Comparison of ENCODE assay signal across 32 cellular contexts in the genomic region with DNA sequence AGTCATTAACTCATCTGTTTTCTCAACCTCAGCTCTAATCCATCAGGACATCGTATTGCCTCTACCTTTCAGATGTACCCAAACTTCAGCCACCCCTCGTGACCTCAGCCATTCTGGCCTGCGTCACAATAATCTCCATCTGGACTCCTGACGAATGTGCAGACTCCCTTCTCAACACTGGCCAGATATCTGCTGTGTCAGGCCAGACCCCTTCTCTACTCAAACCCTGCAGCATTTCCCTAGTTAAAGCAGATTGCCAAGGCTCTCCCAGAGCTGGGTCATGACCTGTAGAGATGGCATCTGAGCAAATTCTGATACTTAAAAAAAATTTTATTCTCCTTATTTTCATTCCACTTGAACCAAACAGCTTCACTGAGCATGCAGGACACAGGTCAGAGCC.
"Had no signal": no experiment of that assay in that cellular context is flagged by ENCODE, and none has a peak within 500 bp of the region (broad histone marks: within the 10 kb centered on the region; RNA-seq: fewer than 3 reads in every experiment).

No MANE protein-coding gene starts in this region.

- H3K36me3 ChIP-seq: ascending aorta, breast epithelium, cardiac muscle cell, colonic mucosa, gastrocnemius medialis, heart left ventricle had no signal

- DNase-seq: activated CD4-positive, alpha-beta memory T cell treated with anti-CD3 and anti-CD28 coated beads for 36 hours; activated CD4-positive, alpha-beta T cell treated with anti-CD3 and anti-CD28 coated beads, Interleukin-2, amount 10 ng/mL, durations not matched to agents 24 days and 14 days; activated CD8-positive, alpha-beta memory T cell treated with anti-CD3 and anti-CD28 coated beads, Interleukin-2, amount 10 ng/mL, durations not matched to agents 7 days and 5 days; activated CD8-positive, alpha-beta memory T cell treated with anti-CD3 and anti-CD28 coated beads, Interleukin-2, amount 50 U/mL, for 4 hours; activated CD8-positive, alpha-beta T cell treated with anti-CD3 and anti-CD28 coated beads, Interleukin-2, amount 10 ng/mL, durations not matched to agents 7 days and 5 days; activated effector memory CD4-positive, alpha-beta T cell treated with anti-CD3 and anti-CD28 coated beads, Interleukin-2, amount 50 U/mL, for 16 hours; activated naive CD4-positive, alpha-beta T cell treated with anti-CD3 and anti-CD28 coated beads for 36 hours; activated naive CD8-positive, alpha-beta T cell treated with anti-CD3 and anti-CD28 coated beads, Interleukin-2, amount 10 ng/mL, durations not matched to agents 7 days and 5 days; activated T-cell treated with anti-CD3 and anti-CD28 coated beads, Interleukin-2, amount 50 U/mL, for 1 hour; activated T-cell treated with anti-CD3 and anti-CD28 coated beads, Interleukin-2, amount 50 U/mL, for 48 hours; central memory CD4-positive, alpha-beta T cell; cerebellar nuclear complex; colonic mucosa; effector memory CD4-positive, alpha-beta T cell; endodermal cell; foreskin keratinocyte; gastrocnemius medialis; glutamatergic neuron; heart left ventricle; T-helper 1 cell; T-helper 17 cell; T1000 had no signal

- H3K9me3 ChIP-seq: ascending aorta, breast epithelium, colonic mucosa, gastrocnemius medialis had no signal

- ATAC-seq: activated CD8-positive, alpha-beta memory T cell treated with anti-CD3 and anti-CD28 coated beads, Interleukin-2, amount 10 ng/mL, durations not matched to agents 7 days and 5 days; activated CD8-positive, alpha-beta T cell treated with anti-CD3 and anti-CD28 coated beads, Interleukin-2, amount 10 ng/mL, durations not matched to agents 7 days and 5 days; activated naive CD4-positive, alpha-beta T cell treated with anti-CD3 and anti-CD28 coated beads, Interleukin-2, amount 50 U/mL, for 72 hours; esophagus mucosa; foreskin keratinocyte; gastrocnemius medialis; heart left ventricle; T-helper 17 cell; WTC11 had no signal

- H3K4me1 Mint-ChIP-seq: activated CD4-positive, alpha-beta T cell treated with anti-CD3 and anti-CD28 coated beads, Interleukin-2, amount 10 ng/mL, durations not matched to agents 24 days and 14 days; activated CD8-positive, alpha-beta memory T cell treated with anti-CD3 and anti-CD28 coated beads, Interleukin-2, amount 10 ng/mL, durations not matched to agents 7 days and 5 days had no signal

- H3K27me3 ChIP-seq: ascending aorta, breast epithelium, cardiac muscle cell, colonic mucosa, foreskin keratinocyte, gastrocnemius medialis had no signal

- H3K9me3 Mint-ChIP-seq: activated CD4-positive, alpha-beta T cell treated with anti-CD3 and anti-CD28 coated beads, Interleukin-2, amount 10 ng/mL, durations not matched to agents 24 days and 14 days; activated T-helper 1 cell treated with anti-CD3 and anti-CD28 coated beads, Interleukin-12 subunit alpha, Interleukin-12 subunit beta, Interleukin-2, Interleukin-4 antibody, amounts not matched to agents 30 ng/mL and 10 ng/mL and 1 ng/mL, durations not matched to agents 14 hours and 24 hours and 36 hours; activated T-helper 2 cell treated with anti-CD3 and anti-CD28 coated beads, Interferon-gamma antibody, Interleukin-2, Interleukin-4, amounts not matched to agents 10 μg/mL and 5 μg/mL and 100 μg/mL, durations not matched to agents 14 hours and 24 hours and 36 hours; T-helper 2 cell treated with Interferon-gamma antibody and Interleukin-4, amounts not matched to agents 5 μg/mL and 100 μg/mL, for 36 hours had no signal

- H3K27ac Mint-ChIP-seq: activated CD4-positive, alpha-beta memory T cell treated with anti-CD3 and anti-CD28 coated beads for 36 hours; activated CD4-positive, alpha-beta T cell treated with anti-CD3 and anti-CD28 coated beads, Interleukin-2, amount 10 ng/mL, durations not matched to agents 24 days and 14 days; activated CD8-positive, alpha-beta memory T cell treated with anti-CD3 and anti-CD28 coated beads, Interleukin-2, amount 10 ng/mL, durations not matched to agents 7 days and 5 days; activated CD8-positive, alpha-beta T cell treated with anti-CD3 and anti-CD28 coated beads, Interleukin-2, amount 10 ng/mL, durations not matched to agents 7 days and 5 days; activated naive CD4-positive, alpha-beta T cell treated with anti-CD3 and anti-CD28 coated beads for 36 hours; activated naive CD4-positive, alpha-beta T cell treated with anti-CD3 and anti-CD28 coated beads, Interleukin-2, amount 50 U/mL, for 72 hours; activated naive CD8-positive, alpha-beta T cell treated with anti-CD3 and anti-CD28 coated beads, Interleukin-2, amount 10 ng/mL, durations not matched to agents 7 days and 5 days; activated T-helper 1 cell treated with anti-CD3 and anti-CD28 coated beads, Interleukin-12 subunit alpha, Interleukin-12 subunit beta, Interleukin-2, Interleukin-4 antibody, amounts not matched to agents 30 ng/mL and 10 ng/mL and 1 ng/mL, durations not matched to agents 14 hours and 24 hours and 36 hours; activated T-helper 2 cell treated with anti-CD3 and anti-CD28 coated beads, Interferon-gamma antibody, Interleukin-2, Interleukin-4, amounts not matched to agents 10 μg/mL and 5 μg/mL and 100 μg/mL, durations not matched to agents 14 hours and 24 hours and 36 hours; brain; endodermal cell; T-helper 17 cell; T-helper 2 cell treated with Interferon-gamma antibody and Interleukin-4, amounts not matched to agents 5 μg/mL and 100 μg/mL, for 36 hours; WTC11 had no signal

- H3K4me1 ChIP-seq: ascending aorta, breast epithelium, colonic mucosa, foreskin keratinocyte, gastrocnemius medialis, heart left ventricle had no signal

- H3K4me3 ChIP-seq: ascending aorta, breast epithelium, cardiac muscle cell, colonic mucosa, gastrocnemius medialis, heart left ventricle had no signal

- H3K36me3 Mint-ChIP-seq: activated CD4-positive, alpha-beta memory T cell treated with anti-CD3 and anti-CD28 coated beads for 36 hours; activated CD8-positive, alpha-beta memory T cell treated with anti-CD3 and anti-CD28 coated beads, Interleukin-2, amount 10 ng/mL, durations not matched to agents 7 days and 5 days; activated naive CD4-positive, alpha-beta T cell treated with anti-CD3 and anti-CD28 coated beads, Interleukin-2, amount 50 U/mL, for 72 hours; activated naive CD8-positive, alpha-beta T cell treated with anti-CD3 and anti-CD28 coated beads, Interleukin-2, amount 10 ng/mL, durations not matched to agents 7 days and 5 days had no signal

- H3K27ac ChIP-seq: ascending aorta, breast epithelium, cardiac muscle cell, colonic mucosa, foreskin keratinocyte, gastrocnemius medialis, heart left ventricle had no signal

- H3K4me3 Mint-ChIP-seq: activated CD4-positive, alpha-beta memory T cell treated with anti-CD3 and anti-CD28 coated beads for 36 hours; activated CD4-positive, alpha-beta T cell treated with anti-CD3 and anti-CD28 coated beads, Interleukin-2, amount 10 ng/mL, durations not matched to agents 24 days and 14 days; activated CD8-positive, alpha-beta memory T cell treated with anti-CD3 and anti-CD28 coated beads, Interleukin-2, amount 10 ng/mL, durations not matched to agents 7 days and 5 days; activated CD8-positive, alpha-beta T cell treated with anti-CD3 and anti-CD28 coated beads, Interleukin-2, amount 10 ng/mL, durations not matched to agents 7 days and 5 days; activated naive CD4-positive, alpha-beta T cell treated with anti-CD3 and anti-CD28 coated beads for 36 hours; activated naive CD8-positive, alpha-beta T cell treated with anti-CD3 and anti-CD28 coated beads, Interleukin-2, amount 10 ng/mL, durations not matched to agents 7 days and 5 days; activated T-helper 1 cell treated with anti-CD3 and anti-CD28 coated beads, Interleukin-12 subunit alpha, Interleukin-12 subunit beta, Interleukin-2, Interleukin-4 antibody, amounts not matched to agents 30 ng/mL and 10 ng/mL and 1 ng/mL, durations not matched to agents 14 hours and 24 hours and 36 hours; brain; endodermal cell; T-helper 17 cell; T-helper 2 cell treated with Interferon-gamma antibody and Interleukin-4, amounts not matched to agents 5 μg/mL and 100 μg/mL, for 36 hours; WTC11 had no signal
